In genomic region chr1:192126030-192126619, GRCh38 we compare ENCODE assay signal across 27 cellular contexts. TPM values are rescaled to one million over a fixed set of nuclear protein-coding genes. Genes with fewer than 3 reads are reported as not detected.
A peak's percentile ranks its signal among the peaks of the same experiment; 100 is the strongest.
DNase-seq lines count a peak whose midpoint lies in the region; ATAC-seq and TF ChIP-seq lines count a peak whose summit lies in the region.
"Had no signal": no experiment of that assay in that cellular context is flagged by ENCODE, and none has a peak within 500 bp of the region (broad histone marks: within the 10 kb centered on the region; RNA-seq: fewer than 3 reads in every experiment).

No MANE protein-coding gene starts in this region.

- peak overlapping the region; percentile 95 for H3K27ac Mint-ChIP-seq in GM23338
- peak overlapping the region; percentile 83 for H3K27ac Mint-ChIP-seq in WTC11
- H3K27ac Mint-ChIP-seq: IgD-negative memory B cell, T-cell had no signal

- H3F3A ChIP-seq in GM23338 (replicated peaks; ENCODE audit: low read depth): no peaks in the 10 kb centered on the region

- H3K4me3 ChIP-seq in GM23338 (peak overlapping the region; percentile 9), foreskin fibroblast (ENCODE audit: low read depth in 1 of 2, low read length in 2 of 2) (no peak overlapping the region)
- H3K4me3 ChIP-seq in Jurkat, Clone E6-1 (ENCODE audit: low read length): no peak overlapping the region
- H3K4me3 ChIP-seq: PC-9, SJCRH30 had no signal

- peak overlapping the region; percentile 48; the same call in 1 of the 2 replicates for H3K27ac ChIP-seq in GM23338 (ENCODE audit: low read depth)
- H3K27ac ChIP-seq: PC-9, SJCRH30 had no signal

- H3K9me3 Mint-ChIP-seq in GM23338 (no peaks in the 10 kb centered on the region; the same call in 2 of the 3 replicates), WTC11 (peaks cover 13% of the 10 kb centered on the region)

- H3K27me3 Mint-ChIP-seq in GM23338 (ENCODE audit: insufficient read depth, low read depth, poor library complexity) (peaks cover 1% of the 10 kb centered on the region), WTC11 (ENCODE audit: low read depth) (no peaks in the 10 kb centered on the region)
- H3K27me3 Mint-ChIP-seq: IgD-negative memory B cell, T-cell had no signal

- CTCF ChIA-PET in WTC11 (lab: Charles Lee): no interaction called here

- no peaks in the 10 kb centered on the region for H4K20me1 ChIP-seq in GM23338 (replicated peaks; ENCODE audit: insufficient read depth)

- peaks cover 25% of the 10 kb centered on the region for H3K4me1 Mint-ChIP-seq in GM23338
- H3K4me1 Mint-ChIP-seq in WTC11: peaks cover 40% of the 10 kb centered on the region
- H3K4me1 Mint-ChIP-seq: IgD-negative memory B cell, T-cell had no signal

- peaks cover 3% of the 10 kb centered on the region; the same call in 1 of the 2 replicates for H3K9me2 ChIP-seq in GM23338 (ENCODE audit: insufficient read depth)

- no peak overlapping the region for H2AFZ ChIP-seq in GM23338
- H2AFZ ChIP-seq: PC-9 had no signal

- peak; percentile 28 for DNase-seq in GM23338 (ENCODE audit: low spot score)
- peak; percentile 9 for DNase-seq in Jurkat, Clone E6-1 (ENCODE audit: low read depth, low spot score)
- DNase-seq in WTC11 (ENCODE audit: low spot score): no peak
- DNase-seq in Ammon's horn (ENCODE audit: low spot score): no peak
- no peak for DNase-seq in NCI-H510A (lab: John Stamatoyannopoulos, UW)
- DNase-seq in NCI-H2196 treated with DMSO at 0.1 percent for 48 hours (lab: John Stamatoyannopoulos, UW; ENCODE audit: unreplicated experiment): no peak
- no peak for DNase-seq in foreskin fibroblast
- DNase-seq: ACHN, GOT3, Karpas-422, NCI-H1105 treated with DMSO at 0.1 percent for 48 hours, NCI-H146, NCI-H1930, NCI-H2107, NCI-H446, PC-9, SJCRH30, T-cell had no signal

- H3K36me3 ChIP-seq in GM23338 (ENCODE audit: insufficient read depth): no peaks in the 10 kb centered on the region
- H3K36me3 ChIP-seq: SJCRH30 had no signal

- ATAC-seq in GM23338 (no peak), WTC11 (no peak)
- ATAC-seq: HCT116, Right ventricle myocardium inferior, T-cell had no signal

- H3K4me3 Mint-ChIP-seq in GM23338: 0 out of 3 replicates have a peak overlapping the region, but pooled peaks have one; percentile 8
- peak overlapping the region; percentile 18; the same call in 1 of the 2 replicates for H3K4me3 Mint-ChIP-seq in WTC11
- H3K4me3 Mint-ChIP-seq: IgD-negative memory B cell, T-cell had no signal

- H3K27me3 ChIP-seq in GM23338 (ENCODE audit: insufficient read depth): no peaks in the 10 kb centered on the region
- H3K27me3 ChIP-seq: SJCRH30 had no signal

- H3K36me3 Mint-ChIP-seq in GM23338 (ENCODE audit: low read depth) (peaks cover 5% of the 10 kb centered on the region; the same call in 1 of the 3 replicates), WTC11 (peaks cover 8% of the 10 kb centered on the region)
- H3K36me3 Mint-ChIP-seq: IgD-negative memory B cell, T-cell had no signal

- peak overlapping the region; percentile 27 for H3K4me2 ChIP-seq in GM23338
- H3K4me2 ChIP-seq: PC-9 had no signal

- H3K79me2 ChIP-seq in GM23338 (replicated peaks; ENCODE audit: insufficient read depth): no peaks in the 10 kb centered on the region

- POLR2A ChIA-PET in WTC11 (lab: Charles Lee): no interaction called here

- TF ChIP-seq CTCF in GM23338 (conservative IDR thresholded peaks at IDR 0.05; ENCODE audit: low read depth in 2 of 2) (no peak), WTC11 (IDR thresholded peaks at IDR 0.05) (no peak), foreskin fibroblast (IDR thresholded peaks at IDR 0.05; ENCODE audit: low read depth, low read length) (no peak)

- H3K4me1 ChIP-seq in GM23338 (ENCODE audit: insufficient read depth): peaks cover 24% of the 10 kb centered on the region
- H3K4me1 ChIP-seq: SJCRH30 had no signal

TF ChIP-seq in GM23338, 12 proteins besides CTCF, POLR2A, EP300 and RAD21:
- TF ChIP-seq CREB1 (CRISPR knock-in tag; IDR thresholded peaks at IDR 0.05; ENCODE audit: low read depth) (no peak), ETS1 (IDR thresholded peaks at IDR 0.05) (no peak), NANOG (IDR thresholded peaks at IDR 0.05; ENCODE audit: borderline replicate concordance) (peak; percentile 60; the same call in 1 of the 2 replicates)

TF ChIP-seq in WTC11, 78 proteins besides CTCF, POLR2A, EP300 and RAD21:
- TF ChIP-seq IRF2 (CRISPR knock-in tag; IDR thresholded peaks at IDR 0.05; ENCODE audit: borderline replicate concordance, low read depth) (no peak), TP53 (CRISPR knock-in tag; IDR thresholded peaks at IDR 0.05) (no peak), JUN (CRISPR knock-in tag; IDR thresholded peaks at IDR 0.05) (no peak), USF1 (CRISPR knock-in tag; IDR thresholded peaks at IDR 0.05) (no peak), ATF3 (CRISPR knock-in tag; conservative IDR thresholded peaks at IDR 0.05) (no peak), TEAD4 (CRISPR knock-in tag; IDR thresholded peaks at IDR 0.05) (no peak), MLX (CRISPR knock-in tag; IDR thresholded peaks at IDR 0.05) (no peak), TCF7 (CRISPR knock-in tag; IDR thresholded peaks at IDR 0.05; ENCODE audit: low read depth) (no peak)

RNA-seq across cellular contexts. Expression of gene RGS18, which starts 32.1 kb away (rescaled TPM):
- total RNA-seq in GM23338 (2014; rRNA removed; shearing (Covaris generic)): not detected in 2 replicates
- polyA plus RNA-seq in GM23338 (2016; fragmentation: Nextera tagmentation; extraction: Ambion mirVana): not detected in 2 replicates
- 5.5 TPM for polyA plus RNA-seq in Jurkat, Clone E6-1 (2012; ENCODE audit: insufficient read depth, insufficient read length)
- not detected in 3 replicates for total RNA-seq in WTC11 (2021)
- total RNA-seq: Daoy, G401, HT1080, M059J, PC-9, RPMI7951, SJCRH30 had no signal
- polyA plus RNA-seq: BJ had no signal

Comparison
In these comparisons a context has a peak if more than half of its experiments do, and no peak if none do; other contexts are left out.
1. DNase-seq: peak in GM23338 (single experiment) and Jurkat, Clone E6-1 (single experiment); none in WTC11 (single experiment), Ammon's horn (single experiment), NCI-H510A (single experiment), NCI-H2196 treated with DMSO at 0.1 percent for 48 hours (single experiment) and foreskin fibroblast (0 of 2).